Comparison of ENCODE assay signal across 2 cellular contexts in genomic region chr14:52078721-52079120, GRCh38.
TF ChIP-seq lines count a peak whose summit lies in the region.

No MANE protein-coding gene starts in this region.

TF ChIP-seq in A549, 52 proteins besides CTCF, POLR2A, EP300 and RAD21 (continued from another document):
- TF ChIP-seq MAX (IDR thresholded peaks at IDR 0.05) (no peak), HOXB5 (CRISPR knock-in tag; IDR thresholded peaks at IDR 0.05) (no peak), ESRRA (IDR thresholded peaks at IDR 0.05; ENCODE audit: borderline replicate concordance, low read length) (no peak), CEBPB (IDR thresholded peaks at IDR 0.05) (no peak), MAZ (IDR thresholded peaks at IDR 0.05; ENCODE audit: borderline replicate concordance, low read depth, low read length) (no peak), CHD2 (IDR thresholded peaks at IDR 0.05; ENCODE audit: low read length, partially characterized antibody) (no peak)

TF ChIP-seq in IMR-90, 13 proteins besides CTCF, POLR2A, EP300 and RAD21 (continued from another document):
- TF ChIP-seq ELK1 (IDR thresholded peaks at IDR 0.05; ENCODE audit: borderline replicate concordance, low read depth, low read length) = no peak
- no peak for TF ChIP-seq USF2 (IDR thresholded peaks at IDR 0.05; ENCODE audit: low read depth, low read length)
- TF ChIP-seq RCOR1 (IDR thresholded peaks at IDR 0.05; ENCODE audit: insufficient replicate concordance, low read length) = no peak
- no peak for TF ChIP-seq FOS (IDR thresholded peaks at IDR 0.05; ENCODE audit: low read depth, low read length)
- no peak for TF ChIP-seq MAZ (IDR thresholded peaks at IDR 0.05; ENCODE audit: borderline replicate concordance, low read depth, low read length)
- TF ChIP-seq RFX5 (IDR thresholded peaks at IDR 0.05; ENCODE audit: low read depth, low read length) = no peak
- TF ChIP-seq CEBPB (IDR thresholded peaks at IDR 0.05; ENCODE audit: low read depth, low read length) = no peak
- no peak for TF ChIP-seq NFE2L2 (IDR thresholded peaks at IDR 0.05; ENCODE audit: low read depth, low read length)
- no peak for TF ChIP-seq BHLHE40 (IDR thresholded peaks at IDR 0.05; ENCODE audit: low read depth, low read length)
